9 cellular contexts compared by ENCODE assay signal in genomic region chr10:44384601-44385422, GRCh38. TPM values are rescaled to one million over a fixed set of nuclear protein-coding genes. Genes with fewer than 3 reads are reported as not detected.
DNase-seq lines count a peak whose midpoint lies in the region; ATAC-seq and TF ChIP-seq lines count a peak whose summit lies in the region.
"Had no signal": no experiment of that assay in that cellular context is flagged by ENCODE, and none has a peak within 500 bp of the region (broad histone marks: within the 10 kb centered on the region; RNA-seq: fewer than 3 reads in every experiment).

CXCL12 (minus strand) TSS chr10:44385097; CDS start chr10:44385005, 92 bp downstream.

- ATAC-seq in RWPE2 (ENCODE audit: low read depth) (peak; percentile 47), foreskin keratinocyte (peak; percentile 15), GM19395 (IDR thresholded peaks at IDR 0.05; ENCODE audit: unreplicated experiment) (no peak), GM19452 (IDR thresholded peaks at IDR 0.05; ENCODE audit: unreplicated experiment) (no peak)

- CTCF ChIA-PET in CD4-positive, alpha-beta memory T cell (lab: Charles Lee; ENCODE audit: partially characterized antibody) = interaction anchor here (0.8 to 2.0 kb wide), 6 partner anchors 8 to 727 kb away, joined by 3 to 10 read pairs (median 4); no protein-coding TSS in a partner anchor

- H3K36me3 ChIP-seq in CD4-positive, alpha-beta memory T cell (ENCODE audit: insufficient read depth, low read length) = no peaks in the 10 kb centered on the region
- no peaks in the 10 kb centered on the region for H3K36me3 ChIP-seq in RWPE2 (ENCODE audit: low read depth)
- no peaks in the 10 kb centered on the region for H3K36me3 ChIP-seq in ovary

- H3K27ac Mint-ChIP-seq in CD4-positive, alpha-beta memory T cell = no peak within 1 kb of the TSS

- peak within 1 kb of the TSS in 7 of 8 donors; percentile 18 to 66 (median 47) for H3K4me3 Mint-ChIP-seq in CD4-positive, alpha-beta memory T cell

- intact Hi-C loops in CD4-positive, alpha-beta memory T cell (cut with micrococcal nuclease) = no loop called here
- intact Hi-C loops in ovary (cut with DNase I) = loop anchor here (1.0 to 5.0 kb wide), 4 partner anchors 477 to 713 kb away; no protein-coding TSS in a partner anchor

- no peak for TF ChIP-seq POLR2A in ovary (IDR thresholded peaks at IDR 0.05)

- TF ChIP-seq EP300 in ovary (IDR thresholded peaks at IDR 0.05) = no peak

- no peaks in the 10 kb centered on the region for H3K27me3 ChIP-seq in CD4-positive, alpha-beta memory T cell (ENCODE audit: insufficient read depth, low read length)
- H3K27me3 ChIP-seq in RWPE2 (ENCODE audit: insufficient read depth, poor library complexity, severe bottlenecking) (peaks cover 22% of the 10 kb centered on the region), foreskin keratinocyte (peaks cover 50% of the 10 kb centered on the region), ovary (no peaks in the 10 kb centered on the region)

- no peak for DNase-seq in CD4-positive, alpha-beta memory T cell
- DNase-seq in RWPE2 (ENCODE audit: low spot score) (peak; percentile 33), foreskin keratinocyte (peak; percentile 9 to 33), ovary (peak; percentile 27 to 66 (median 63)), DMS79 (lab: John Stamatoyannopoulos, UW) (no peak)
- DNase-seq in stimulated activated naive CD4-positive, alpha-beta T cell treated with Interleukin-2 at 50 U/mL for 16 hours (lab: John Stamatoyannopoulos, UW) = no peak

- no peaks in the 10 kb centered on the region for H3K36me3 Mint-ChIP-seq in CD4-positive, alpha-beta memory T cell

- H3K9me3 Mint-ChIP-seq in CD4-positive, alpha-beta memory T cell = no peaks in the 10 kb centered on the region

- H3K4me1 Mint-ChIP-seq in CD4-positive, alpha-beta memory T cell = peaks cover 2 to 10% (median 4%) of the 10 kb centered on the region in 4 donors

- H3K27me3 Mint-ChIP-seq in CD4-positive, alpha-beta memory T cell = peaks cover 12 to 23% of the 10 kb centered on the region in 2 donors

- TF ChIP-seq CTCF in RWPE2 (IDR thresholded peaks at IDR 0.05; ENCODE audit: poor library complexity, severe bottlenecking) (no peak), foreskin keratinocyte (conservative IDR thresholded peaks at IDR 0.05) (no peak), ovary (IDR thresholded peaks at IDR 0.05) (no peak)

- H3K9me3 ChIP-seq in CD4-positive, alpha-beta memory T cell (ENCODE audit: control insufficient read depth in 1 of 2, low read length in 2 of 2) = no peaks in the 10 kb centered on the region
- H3K9me3 ChIP-seq in RWPE2 (ENCODE audit: severe bottlenecking) (no peaks in the 10 kb centered on the region), ovary (no peaks in the 10 kb centered on the region)

- POLR2A ChIA-PET in CD4-positive, alpha-beta memory T cell (lab: Charles Lee; ENCODE audit: partially characterized antibody) = no interaction called here

- H3K4me3 ChIP-seq in CD4-positive, alpha-beta memory T cell (ENCODE audit: low read length in 2 of 2) = no peak within 1 kb of the TSS
- H3K4me3 ChIP-seq in RWPE2 (ENCODE audit: severe bottlenecking) (peak within 1 kb of the TSS; percentile 17), ovary (peak within 1 kb of the TSS; percentile 69)

- 0 to 4% (median 1%) methylated on average over 33 to 97 of the region's 98 CpGs for WGBS in ovary, 3 donors

- no peaks in the 10 kb centered on the region for H3K4me1 ChIP-seq in CD4-positive, alpha-beta memory T cell (ENCODE audit: insufficient read depth, low read length)
- H3K4me1 ChIP-seq in RWPE2 (ENCODE audit: insufficient read depth, poor library complexity, severe bottlenecking) = no peaks in the 10 kb centered on the region
- no peaks in the 10 kb centered on the region for H3K4me1 ChIP-seq in foreskin keratinocyte
- H3K4me1 ChIP-seq in ovary (ENCODE audit: insufficient read depth) = peaks cover 6% of the 10 kb centered on the region

- no peak within 1 kb of the TSS for H3K27ac ChIP-seq in CD4-positive, alpha-beta memory T cell (ENCODE audit: low read depth, low read length)
- H3K27ac ChIP-seq in RWPE2 (ENCODE audit: poor library complexity, severe bottlenecking) = no peak within 1 kb of the TSS
- H3K27ac ChIP-seq in foreskin keratinocyte = no peak within 1 kb of the TSS
- peak within 1 kb of the TSS; percentile 46 to 51 for H3K27ac ChIP-seq in ovary
- H3K27ac ChIP-seq: epithelial cell of prostate had no signal

RNA-seq across cellular contexts. Expression of gene CXCL12, which starts in this region (rescaled TPM):
- not detected for total RNA-seq in CD4-positive, alpha-beta memory T cell
- not detected for polyA plus RNA-seq in CD4-positive, alpha-beta memory T cell
- total RNA-seq in foreskin keratinocyte (not detected in 2 replicates), ovary (100 to 1,000 TPM in 4 of 7 donors, 10 to 100 TPM in 3; 14.2 to 160 (median 103) TPM)
- polyA plus RNA-seq in foreskin keratinocyte (not detected in 2 replicates), ovary (100 to 1,000 TPM; 143 to 341 TPM)

Comparison
In these comparisons a context has a peak if more than half of its experiments do, and no peak if none do; other contexts are left out.
1. RNA of gene CXCL12 (total RNA-seq): 14.2 to 160 TPM in ovary; not detected in CD4-positive, alpha-beta memory T cell and not detected in foreskin keratinocyte; every median in the first group is over 10 times any median in the second.
2. RNA of gene CXCL12 (polyA plus RNA-seq): 143 to 341 TPM in ovary; not detected in foreskin keratinocyte and not detected in CD4-positive, alpha-beta memory T cell; every median in the first group is over 100 times any median in the second.
3. Peak in DNase-seq and ATAC-seq in foreskin keratinocyte; RNA of the gene not detected or under 1 TPM.
4. DNase-seq: peak in RWPE2 (single experiment) and ovary (5 of 5); none in CD4-positive, alpha-beta memory T cell (0 of 5), DMS79 (single experiment) and stimulated activated naive CD4-positive, alpha-beta T cell treated with Interleukin-2 at 50 U/mL for 16 hours (single experiment).
5. H3K27ac ChIP-seq: peak in ovary (2 of 2); none in CD4-positive, alpha-beta memory T cell (single experiment), RWPE2 (single experiment) and foreskin keratinocyte (single experiment).
6. H3K4me3 ChIP-seq: peak in RWPE2 (single experiment) and ovary (single experiment); none in CD4-positive, alpha-beta memory T cell (0 of 2).